1 cellular context compared by ENCODE assay signal in genomic region chr2:148999451-148999891, GRCh38.
TF ChIP-seq lines count a peak whose summit lies in the region.

No MANE protein-coding gene starts in this region.

TF ChIP-seq in GM23338, 12 proteins besides CTCF, POLR2A, EP300 and RAD21 (continued from another document):
- TF ChIP-seq ZNF462 (CRISPR knock-in tag; IDR thresholded peaks at IDR 0.05) = no peak
- TF ChIP-seq POLR2AphosphoS5 (IDR thresholded peaks at IDR 0.05; ENCODE audit: low read depth) = no peak
- TF ChIP-seq REST (IDR thresholded peaks at IDR 0.05; ENCODE audit: unreplicated experiment) = no peak
- no peak for TF ChIP-seq JUNB (IDR thresholded peaks at IDR 0.05; ENCODE audit: unreplicated experiment)
- no peak for TF ChIP-seq ZNF331 (CRISPR knock-in tag; IDR thresholded peaks at IDR 0.05; ENCODE audit: low read depth)
- no peak for TF ChIP-seq ZNF114 (CRISPR knock-in tag; IDR thresholded peaks at IDR 0.05)
- no peak for TF ChIP-seq EZH2phosphoT487 (IDR thresholded peaks at IDR 0.05; ENCODE audit: unreplicated experiment)
